In the genomic region with DNA sequence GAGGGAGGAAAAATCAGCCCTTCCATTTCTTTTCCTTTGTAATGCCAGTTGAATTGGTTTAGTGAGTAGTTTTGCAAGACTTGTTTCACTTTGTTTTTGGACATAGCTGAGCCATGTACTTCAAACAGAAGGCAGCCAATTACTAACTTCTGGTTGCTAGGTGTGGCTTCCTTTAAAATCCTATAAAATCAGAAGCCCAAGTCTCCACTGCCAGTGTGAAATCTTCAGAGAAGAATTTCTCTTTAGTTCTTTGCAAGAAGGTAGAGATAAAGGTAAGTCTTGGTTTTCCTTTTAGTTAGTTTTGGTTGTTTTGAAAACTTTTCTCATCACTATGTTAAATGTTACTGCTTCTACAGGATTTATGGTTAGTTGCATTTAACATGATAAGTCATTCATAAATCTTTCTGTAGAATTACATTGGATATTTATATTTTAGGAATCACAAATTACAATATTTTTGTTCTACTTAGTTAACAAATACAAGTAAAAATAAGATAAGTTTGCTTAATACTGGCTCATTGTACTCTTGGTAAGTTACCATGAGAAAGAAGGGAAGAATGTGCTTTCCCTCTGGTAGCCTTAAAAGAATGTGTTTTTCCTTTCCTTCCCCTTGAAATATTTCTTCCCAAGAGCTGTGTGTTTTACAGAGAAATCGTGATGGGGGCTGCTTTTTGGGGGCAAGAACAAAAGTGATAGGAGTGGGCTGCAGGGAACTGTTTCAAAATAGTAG, we compare ENCODE assay signal across 8 cellular contexts. TPM values are rescaled to one million over a fixed set of nuclear protein-coding genes. Genes with fewer than 3 reads are reported as not detected.
DNase-seq lines count a peak whose midpoint lies in the region; ATAC-seq and TF ChIP-seq lines count a peak whose summit lies in the region.

A gene with protein sequence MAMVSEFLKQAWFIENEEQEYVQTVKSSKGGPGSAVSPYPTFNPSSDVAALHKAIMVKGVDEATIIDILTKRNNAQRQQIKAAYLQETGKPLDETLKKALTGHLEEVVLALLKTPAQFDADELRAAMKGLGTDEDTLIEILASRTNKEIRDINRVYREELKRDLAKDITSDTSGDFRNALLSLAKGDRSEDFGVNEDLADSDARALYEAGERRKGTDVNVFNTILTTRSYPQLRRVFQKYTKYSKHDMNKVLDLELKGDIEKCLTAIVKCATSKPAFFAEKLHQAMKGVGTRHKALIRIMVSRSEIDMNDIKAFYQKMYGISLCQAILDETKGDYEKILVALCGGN (plus strand): TSS at position 213 of the 730 bp plus-strand sequence. CDS start 6,671 bp downstream, outside the sequence.

- peak within 1 kb of the TSS; percentile 55 to 58 for H3K4me3 ChIP-seq in tibial artery

- H3K9me3 ChIP-seq in ES-I3 (ENCODE audit: control insufficient read depth, insufficient read depth, low read length) (no peaks in the 10 kb centered on the region), tibial artery (no peaks in the 10 kb centered on the region)

- intact Hi-C loops in tibial artery (cut with DNase I; ENCODE audit: low total_unique reads): no loop called here

- H3K9ac ChIP-seq in ES-I3 (ENCODE audit: low read depth, low read length): peak within 1 kb of the TSS; percentile 67

- H3K36me3 ChIP-seq in ES-I3 (ENCODE audit: insufficient read depth, low read length): no peaks in the 10 kb centered on the region
- no peaks in the 10 kb centered on the region for H3K36me3 ChIP-seq in tibial artery

- peaks cover 47% of the 10 kb centered on the region for H3K4me1 ChIP-seq in ES-I3 (ENCODE audit: insufficient read depth, low read length)
- peaks cover 0 to 69% (median 44%) of the 10 kb centered on the region in 4 donors for H3K4me1 ChIP-seq in tibial artery

- ATAC-seq in left lobe of liver (peak; percentile 43), GM18519 (IDR thresholded peaks at IDR 0.05; ENCODE audit: low FRiP score, unreplicated experiment) (no peak), HG02588 (IDR thresholded peaks at IDR 0.05; ENCODE audit: unreplicated experiment) (no peak), HG02973 (IDR thresholded peaks at IDR 0.05; ENCODE audit: unreplicated experiment) (no peak)

- H3K27me3 ChIP-seq in tibial artery: no peaks in the 10 kb centered on the region

- H3K27ac ChIP-seq in tibial artery: peak within 1 kb of the TSS; percentile 75 to 79

- DNase-seq in NOMO-1 treated with DMSO at 0.1 percent for 48 hours (lab: John Stamatoyannopoulos, UW; ENCODE audit: unreplicated experiment) (peak; percentile 67), left lobe of liver (ENCODE audit: low spot score) (no peak), tibial artery (no peak)
- DNase-seq in central memory CD4-positive, alpha-beta T cell: peak; percentile 82

- no peak for TF ChIP-seq CTCF in tibial artery (IDR thresholded peaks at IDR 0.05)

RNA-seq across cellular contexts. Expression of the gene that starts here (rescaled TPM):
- total RNA-seq in left lobe of liver: 3.7 TPM

Comparison
In these comparisons a context has a peak if more than half of its experiments do, and no peak if none do; other contexts are left out.
1. DNase-seq: peak in NOMO-1 treated with DMSO at 0.1 percent for 48 hours (single experiment) and central memory CD4-positive, alpha-beta T cell (single experiment); none in left lobe of liver (single experiment) and tibial artery (0 of 2).